1 cellular context compared by ENCODE assay signal in genomic region chr10:124977648-124978375, GRCh38.
TF ChIP-seq lines count a peak whose summit lies in the region.

No MANE protein-coding gene starts in this region.

TF ChIP-seq in SK-N-SH treated with all-trans-retinoic acid at 6 μM for 48 hours, 23 proteins besides CTCF, POLR2A, EP300 and RAD21 (continued from another document):
- TF ChIP-seq ZFP3 (CRISPR knock-in tag; IDR thresholded peaks at IDR 0.05) (no peak), PATZ1 (CRISPR knock-in tag; IDR thresholded peaks at IDR 0.05; ENCODE audit: borderline replicate concordance) (no peak), ZNF70 (CRISPR knock-in tag; IDR thresholded peaks at IDR 0.05) (no peak), CSRNP3 (CRISPR knock-in tag; IDR thresholded peaks at IDR 0.05) (no peak), SNAI2 (CRISPR knock-in tag; IDR thresholded peaks at IDR 0.05) (no peak)
